11 cellular contexts compared by ENCODE assay signal in genomic region chr2:178990533-178991241, GRCh38. TPM values are rescaled to one million over a fixed set of nuclear protein-coding genes. Genes with fewer than 3 reads are reported as not detected.
DNase-seq lines count a peak whose midpoint lies in the region; ATAC-seq, FAIRE-seq and TF ChIP-seq lines count a peak whose summit lies in the region.
"Had no signal": no experiment of that assay in that cellular context is flagged by ENCODE, and none has a peak within 500 bp of the region (broad histone marks: within the 10 kb centered on the region; RNA-seq: fewer than 3 reads in every experiment).

No MANE protein-coding gene starts in this region.

- H3K9me3 ChIP-seq in GM12878 (replicated peaks; ENCODE audit: control insufficient read depth, insufficient read depth, low read length), result no peaks in the 10 kb centered on the region; the same call in 2 of the 3 replicates
- H3K9me3 ChIP-seq: SK-N-SH, thoracic aorta had no signal

- DNase-seq in GM12878 (ENCODE audit: low read depth, low spot score), result peak; percentile 38
- no peak for DNase-seq in DMS 273 treated with DMSO at 0.1 percent for 48 hours (lab: John Stamatoyannopoulos, UW)
- no peak for DNase-seq in NCI-H69 (lab: John Stamatoyannopoulos, UW)
- no peak for DNase-seq in NCI-H1048 (lab: John Stamatoyannopoulos, UW)
- DNase-seq: NCI-H2171, SK-N-SH had no signal

- no peaks in the 10 kb centered on the region for H4K20me1 ChIP-seq in GM12878 (ENCODE audit: control insufficient read depth, insufficient read depth)

- SMC1A ChIA-PET in GM12878 (lab: Charles Lee; ENCODE audit: uncharacterized antibody, unreplicated experiment), result interaction anchor here (0.5 to 1.7 kb wide), 11 partner anchors 8 to 139 kb away, joined by 3 to 8 read pairs (median 3); partner anchors contain the start of gene CCDC141

- CTCF ChIA-PET in GM12878 (lab: Yijun Ruan, JAX), result interaction anchor here (0.9 to 1.0 kb wide), 4 partner anchors 27 to 249 kb away, joined by 3 to 4 read pairs (median 3); no protein-coding TSS in a partner anchor

- H3K27ac ChIP-seq in GM12878 (ENCODE audit: control insufficient read depth, insufficient read depth), result peak overlapping the region; percentile 31; the same call in 1 of the 2 replicates
- H3K27ac ChIP-seq: thoracic aorta had no signal

- peak; percentile 95 for ATAC-seq in GM18861 (IDR thresholded peaks at IDR 0.05; ENCODE audit: unreplicated experiment)
- ATAC-seq in GM21381 (IDR thresholded peaks at IDR 0.05; ENCODE audit: unreplicated experiment), result peak; percentile 82
- ATAC-seq in HG03139 (IDR thresholded peaks at IDR 0.05; ENCODE audit: unreplicated experiment), result peak; percentile 70
- ATAC-seq in GM12878, result peak; percentile 97

- H3K27me3 ChIP-seq in GM12878 (replicated peaks in 1 of 2; ENCODE audit: control insufficient read depth in 2 of 2, insufficient read depth in 2 of 2, low read length in 1 of 2), result no peaks in the 10 kb centered on the region

- H3K4me2 ChIP-seq in GM12878 (ENCODE audit: control insufficient read depth, insufficient read depth), result peak overlapping the region; percentile 77
- H3K4me2 ChIP-seq: SK-N-SH had no signal

- H3K4me3 ChIP-seq in GM12878, result 0 out of 2 replicates have a peak overlapping the region, but pooled peaks have one; percentile 35
- H3K4me3 ChIP-seq: thoracic aorta had no signal

- TF ChIP-seq RAD21 in GM12878 (IDR thresholded peaks at IDR 0.05; ENCODE audit: insufficient read depth, low read depth, low read length), result no peak

- H3K9ac ChIP-seq in GM12878 (ENCODE audit: control insufficient read depth, insufficient read depth, low read length), result no peak overlapping the region
- H3K9ac ChIP-seq: SK-N-SH had no signal

- in situ Hi-C loops in GM12878 (cut with MboI), result no loop called here

- RAD21 ChIA-PET in GM12878 (lab: Charles Lee; ENCODE audit: unreplicated experiment), result interaction anchor here (0.7 to 2.5 kb wide), 7 partner anchors 11 to 139 kb away, joined by 3 to 8 read pairs (median 4); no protein-coding TSS in a partner anchor

- H2AFZ ChIP-seq in GM12878 (ENCODE audit: control insufficient read depth, low read depth, low read length), result peak overlapping the region; percentile 73

- peak; percentile 57 for FAIRE-seq in GM12878 (lab: Jason Lieb, UNC)
- FAIRE-seq: G401.6 had no signal

- no TSS peak for BruUV-seq in GM12878 (replicated peaks; lab: Mats Ljungman, UMichigan)

- POLR2A ChIA-PET in GM12878 (lab: Charles Lee), result interaction anchor here (0.8 to 1.3 kb wide), 3 partner anchors 13 to 94 kb away, joined by 3 to 6 read pairs (median 4); no protein-coding TSS in a partner anchor

- no peak for TF ChIP-seq EP300 in GM12878 (IDR thresholded peaks at IDR 0.05; ENCODE audit: borderline replicate concordance in 1 of 2, control insufficient read depth in 1 of 2, low read depth in 2 of 2, low read length in 2 of 2)

- no peaks in the 10 kb centered on the region for H3K36me3 ChIP-seq in GM12878 (ENCODE audit: control insufficient read depth in 2 of 2, insufficient read depth in 2 of 2, low read length in 1 of 2)
- H3K36me3 ChIP-seq: thoracic aorta had no signal

- 1% methylated on average over 4 of the region's 4 CpGs for WGBS in GM12878 (ENCODE audit: insufficient coverage, insufficient replicate concordance, low lambda C conversion rate, missing lambda C conversion rate)

- TF ChIP-seq CTCF in GM12878 (IDR thresholded peaks at IDR 0.05 in 2 of 3, conservative IDR thresholded peaks at IDR 0.05 in 1 of 3; ENCODE audit: control insufficient read depth in 2 of 3, extremely low read depth in 1 of 3, insufficient read depth in 1 of 3, low read depth in 3 of 3, low read length in 3 of 3), result no peak

- no peak for TF ChIP-seq POLR2A in GM12878 (IDR thresholded peaks at IDR 0.05; ENCODE audit: low read depth, low read length)

- intact Hi-C loops in GM12878 (cut with micrococcal nuclease; ENCODE audit: unreplicated experiment), result no loop called here

- H3K79me2 ChIP-seq in GM12878 (ENCODE audit: control insufficient read depth, insufficient read depth, low read length), result no peaks in the 10 kb centered on the region

- peaks cover 5% of the 10 kb centered on the region; the same call in 1 of the 2 replicates for H3K4me1 ChIP-seq in GM12878 (ENCODE audit: control insufficient read depth, insufficient read depth, low read length)

TF ChIP-seq in GM12878, 131 proteins besides CTCF, POLR2A, EP300 and RAD21 (continues in another document):
- peak; percentile 98 for TF ChIP-seq NR2F1 (conservative IDR thresholded peaks at IDR 0.05)
- no peak for TF ChIP-seq RAD51 (IDR thresholded peaks at IDR 0.05)
- TF ChIP-seq IRF4 (IDR thresholded peaks at IDR 0.05; ENCODE audit: low read depth, low read length), result 0 out of 2 replicates have a peak, but pooled peaks have one; percentile 29
- TF ChIP-seq FOXM1 (IDR thresholded peaks at IDR 0.05; ENCODE audit: low read depth, low read length), result no peak
- TF ChIP-seq MEF2A (IDR thresholded peaks at IDR 0.05; ENCODE audit: insufficient read depth, low read depth, low read length), result no peak
- TF ChIP-seq SPI1 (IDR thresholded peaks at IDR 0.05; ENCODE audit: borderline replicate concordance, insufficient read depth, low read depth, low read length), result peak; percentile 50; the same call in 1 of the 2 replicates
- peak; percentile 2; the same call in 1 of the 2 replicates for TF ChIP-seq ATF7 (IDR thresholded peaks at IDR 0.05; ENCODE audit: low read depth)
- TF ChIP-seq IKZF1 (conservative IDR thresholded peaks at IDR 0.05), result peak; percentile 38
- TF ChIP-seq EGR1 (IDR thresholded peaks at IDR 0.05; ENCODE audit: borderline replicate concordance in 1 of 2, low read depth in 2 of 2, low read length in 2 of 2), result no peak
- peak; percentile 38; the same call in 1 of the 2 replicates for TF ChIP-seq MTA2 (IDR thresholded peaks at IDR 0.05; ENCODE audit: low read depth)
- TF ChIP-seq, protein P1, sequence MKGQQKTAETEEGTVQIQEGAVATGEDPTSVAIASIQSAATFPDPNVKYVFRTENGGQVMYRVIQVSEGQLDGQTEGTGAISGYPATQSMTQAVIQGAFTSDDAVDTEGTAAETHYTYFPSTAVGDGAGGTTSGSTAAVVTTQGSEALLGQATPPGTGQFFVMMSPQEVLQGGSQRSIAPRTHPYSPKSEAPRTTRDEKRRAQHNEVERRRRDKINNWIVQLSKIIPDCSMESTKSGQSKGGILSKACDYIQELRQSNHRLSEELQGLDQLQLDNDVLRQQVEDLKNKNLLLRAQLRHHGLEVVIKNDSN (IDR thresholded peaks at IDR 0.05; ENCODE audit: borderline replicate concordance, extremely low read length, insufficient read depth, low read depth, low read length), result no peak
- no peak for TF ChIP-seq ZNF592 (IDR thresholded peaks at IDR 0.05)
- TF ChIP-seq BRCA1 (IDR thresholded peaks at IDR 0.05; ENCODE audit: low read depth, low read length), result no peak
- peak; percentile 26; the same call in 1 of the 2 replicates for TF ChIP-seq NBN (IDR thresholded peaks at IDR 0.05)
- no peak for TF ChIP-seq POLR2AphosphoS5 (IDR thresholded peaks at IDR 0.05; ENCODE audit: low read length)
- no peak for TF ChIP-seq JUNB (IDR thresholded peaks at IDR 0.05)
- TF ChIP-seq PAX5 (IDR thresholded peaks at IDR 0.05; ENCODE audit: borderline replicate concordance, low read depth, low read length), result no peak
- TF ChIP-seq ZNF217 (IDR thresholded peaks at IDR 0.05), result peak; percentile 50; the same call in 1 of the 2 replicates

RNA-seq across cellular contexts. Expression of gene CCDC141, which starts 59.2 kb away (rescaled TPM):
- 97.0 and 101 TPM in 2 replicates for total RNA-seq in GM12878 (2013; cell fraction: nucleolus; rRNA removed)
- 6.2 and 6.9 TPM in 2 replicates for total RNA-seq in GM12878 (2014; rRNA removed)
- 10.2 and 10.4 TPM in 2 replicates for total RNA-seq in GM12878 (2014; rRNA removed; fragmentation: Illumina TruSeq; extraction: Trizol)
- 9.6 and 12.5 TPM in 2 replicates for total RNA-seq in GM12878 (2021)
- 0.55 TPM for polyA plus RNA-seq in GM12878 (2011; ENCODE audit: low read depth)
- polyA plus RNA-seq in GM12878 (2011; rRNA removed), result 3.5 and 4.8 TPM in 2 replicates
- polyA plus RNA-seq in GM12878 (2011; cell fraction: cytosol; rRNA removed), result 1.5 and 1.8 TPM in 2 replicates
- 8.9 and 9.0 TPM in 2 replicates for polyA plus RNA-seq in GM12878 (2011; cell fraction: nucleus; rRNA removed)
- 0.67 and 1.0 TPM in 2 replicates for polyA plus RNA-seq in GM12878 (2012)
- polyA plus RNA-seq in GM12878 (2014; fragmentation: Illumina TruSeq; extraction: Trizol), result 2.1 and 2.8 TPM in 2 replicates
- 1 to 10 TPM in 1 of 2 experiments, under 1 TPM in 1; 0.84 to 2.1 TPM for polyA plus RNA-seq in GM12878 (2014; fragmentation: Nextera tagmentation; extraction: Ambion mirVana)
- 1.9 and 2.0 TPM in 2 replicates for polyA plus RNA-seq in GM12878 (2014; rRNA removed)
- polyA plus RNA-seq in GM12878 (2016; fragmentation: Nextera tagmentation; extraction: Ambion mirVana), result 1 to 10 TPM; 3.7 to 3.9 TPM
- polyA minus RNA-seq in GM12878 (2011; rRNA and poly(A)+ RNA removed), result 28.6 and 29.6 TPM in 2 replicates
- 4.8 and 5.7 TPM in 2 replicates for polyA minus RNA-seq in GM12878 (2011; cell fraction: cytosol; rRNA and poly(A)+ RNA removed)
- polyA minus RNA-seq in GM12878 (2011; cell fraction: nucleus; rRNA and poly(A)+ RNA removed), result 62.5 and 78.6 TPM in 2 replicates
